ENCODE assay signal across 10 cellular contexts in genomic region chr2:42249887-42250286, GRCh38.
DNase-seq lines count a peak whose midpoint lies in the region; ATAC-seq and TF ChIP-seq lines count a peak whose summit lies in the region.
"Had no signal": no experiment of that assay in that cellular context is flagged by ENCODE, and none has a peak within 500 bp of the region (broad histone marks: within the 10 kb centered on the region; RNA-seq: fewer than 3 reads in every experiment).

No MANE protein-coding gene starts in this region.

- peak; percentile 91 for ATAC-seq in body of pancreas
- no peak for ATAC-seq in GM19328 (IDR thresholded peaks at IDR 0.05; ENCODE audit: unreplicated experiment)
- ATAC-seq in GM18861 (IDR thresholded peaks at IDR 0.05; ENCODE audit: unreplicated experiment): no peak

- TF ChIP-seq CTCF in body of pancreas (IDR thresholded peaks at IDR 0.05): no peak

- intact Hi-C loops in body of pancreas (cut with DNase I): no loop called here

- H3K36me3 ChIP-seq in body of pancreas (replicated peaks in 1 of 2; ENCODE audit: insufficient read depth in 1 of 2, low read depth in 2 of 2): no peaks in the 10 kb centered on the region

- no peaks in the 10 kb centered on the region for H3K27me3 ChIP-seq in body of pancreas

- TF ChIP-seq POLR2A in body of pancreas (IDR thresholded peaks at IDR 0.05): no peak

- H3K9me3 ChIP-seq in body of pancreas: no peaks in the 10 kb centered on the region

- peak overlapping the region; percentile 7 to 76 (median 54) for H3K27ac ChIP-seq in body of pancreas

- no peak overlapping the region for H3K4me3 ChIP-seq in body of pancreas

- 3 to 11% methylated on average over 3 of the region's 3 CpGs for WGBS in body of pancreas, 2 donors

- peaks cover 19% of the 10 kb centered on the region for H3K4me1 ChIP-seq in body of pancreas

- DNase-seq in DMS 273 treated with DMSO at 0.1 percent for 48 hours (lab: John Stamatoyannopoulos, UW): peak; percentile 42
- DNase-seq in NCI-H2081 treated with DMSO at 0.1 percent for 48 hours (lab: John Stamatoyannopoulos, UW): peak; percentile 94
- peak; percentile 35 to 83 (median 61) for DNase-seq in body of pancreas
- peak; percentile 42 for DNase-seq in mucosa of gallbladder (ENCODE audit: low spot score)
- DNase-seq in retina: no peak
- no peak for DNase-seq in activated CD8-positive, alpha-beta memory T cell treated with anti-CD3 and anti-CD28 coated beads, Interleukin-2, amount 50 U/mL, for 4 hours
- DNase-seq: activated naive CD8-positive, alpha-beta T cell treated with anti-CD3 and anti-CD28 coated beads, Interleukin-2, amount 10 ng/mL, durations not matched to agents 7 days and 5 days; NCI-H226 had no signal

Comparison
In these comparisons a context has a peak if more than half of its experiments do, and no peak if none do; other contexts are left out.
1. DNase-seq: peak in DMS 273 treated with DMSO at 0.1 percent for 48 hours (single experiment), NCI-H2081 treated with DMSO at 0.1 percent for 48 hours (single experiment), body of pancreas (4 of 4) and mucosa of gallbladder (single experiment); none in retina (single experiment) and activated CD8-positive, alpha-beta memory T cell treated with anti-CD3 and anti-CD28 coated beads, Interleukin-2, amount 50 U/mL, for 4 hours (single experiment).